ENCODE assay signal across 8 cellular contexts in genomic region chr17:58587713-58588117, GRCh38.
A peak's percentile ranks its signal among the peaks of the same experiment; 100 is the strongest.
DNase-seq lines count a peak whose midpoint lies in the region; ATAC-seq, FAIRE-seq and TF ChIP-seq lines count a peak whose summit lies in the region.

No MANE protein-coding gene starts in this region.

- CTCF ChIA-PET in AG04449 (lab: Yijun Ruan, JAX): interaction anchor here (0.7 to 6.3 kb wide), 25 partner anchors 8 to 1911 kb away, joined by 3 to 53 read pairs (median 4); no protein-coding TSS in a partner anchor

- H3K36me3 ChIP-seq in right lobe of liver: no peaks in the 10 kb centered on the region

- no peak overlapping the region for H3K4me3 ChIP-seq in AG04449 (ENCODE audit: low read depth, low read length)
- H3K4me3 ChIP-seq in right lobe of liver: no peak overlapping the region

- FAIRE-seq in GM19239 (lab: Jason Lieb, UNC): peak; percentile 87

- POLR2A ChIA-PET in AG04449 (lab: Yijun Ruan, JAX): interaction anchor here (0.8 kb wide), 1 partner anchor 43 kb away, joined by 8 read pairs; no protein-coding TSS in a partner anchor

- DNase-seq in AG04449 (ENCODE audit: low read depth, low spot score) (no peak), GM19239 (ENCODE audit: insufficient read length, low spot score) (peak; percentile 65), NCI-H2196 treated with DMSO at 0.1 percent for 48 hours (lab: John Stamatoyannopoulos, UW; ENCODE audit: unreplicated experiment) (peak; percentile 42), cerebellar cortex (ENCODE audit: low spot score) (peak; percentile 76), right lobe of liver (peak; percentile 37 to 64 (median 58))
- peak; percentile 40 for DNase-seq in activated CD4-positive, alpha-beta T cell treated with anti-CD3 and anti-CD28 coated beads for 1 hour
- DNase-seq in stimulated activated CD8-positive, alpha-beta memory T cell treated with anti-CD3 and anti-CD28 coated beads, Interleukin-12 subunit alpha, Interleukin-12 subunit beta, amount 100 ng/mL, for 1 hour (ENCODE audit: low read depth): peak; percentile 32

- H3K27me3 ChIP-seq in right lobe of liver: no peaks in the 10 kb centered on the region

- no peak for TF ChIP-seq POLR2A in right lobe of liver (IDR thresholded peaks at IDR 0.05)

- H3K27ac ChIP-seq in right lobe of liver: no peak overlapping the region

- ATAC-seq in right lobe of liver (peak; percentile 86 to 94 (median 88)), HG03378 (IDR thresholded peaks at IDR 0.05; ENCODE audit: unreplicated experiment) (no peak)

- intact Hi-C loops in right lobe of liver (cut with DNase I): no loop called here

- no peaks in the 10 kb centered on the region for H3K9me3 ChIP-seq in right lobe of liver

- TF ChIP-seq CTCF in AG04449 (IDR thresholded peaks at IDR 0.05; ENCODE audit: insufficient read depth, low read length, missing control alignments): peak; percentile 96
- TF ChIP-seq CTCF in right lobe of liver (IDR thresholded peaks at IDR 0.05): peak; percentile 81 to 91 (median 87)

- WGBS in right lobe of liver (ENCODE audit: insufficient coverage, low coverage, low lambda C conversion rate, missing lambda C conversion rate): 10% methylated on average over 2 of the region's 2 CpGs

- H3K4me1 ChIP-seq in right lobe of liver: no peaks in the 10 kb centered on the region
